ENCODE assay signal across 19 cellular contexts in genomic region chr4:141909541-141909940, GRCh38.
DNase-seq lines count a peak whose midpoint lies in the region; ATAC-seq, FAIRE-seq and TF ChIP-seq lines count a peak whose summit lies in the region.
"Had no signal": no experiment of that assay in that cellular context is flagged by ENCODE, and none has a peak within 500 bp of the region (broad histone marks: within the 10 kb centered on the region; RNA-seq: fewer than 3 reads in every experiment).

No MANE protein-coding gene starts in this region.

- no peak for TF ChIP-seq EP300 in SK-N-SH (IDR thresholded peaks at IDR 0.05; ENCODE audit: borderline replicate concordance in 1 of 2, low read depth in 1 of 2, low read length in 1 of 2)

- H4K20me1 ChIP-seq in SK-N-SH (ENCODE audit: insufficient read depth) = no peaks in the 10 kb centered on the region

- no peaks in the 10 kb centered on the region for H3K79me2 ChIP-seq in SK-N-SH (ENCODE audit: insufficient read depth)

- TF ChIP-seq CTCF in SK-N-SH (IDR thresholded peaks at IDR 0.05) = no peak

- CTCF ChIA-PET in SK-N-SH (lab: Yijun Ruan, JAX) = interaction anchor here (1.6 kb wide), 1 partner anchor 8 kb away, joined by 4 read pairs; no protein-coding TSS in a partner anchor

- H3K27me3 ChIP-seq in SK-N-SH (ENCODE audit: insufficient read depth) (no peaks in the 10 kb centered on the region), HAP-1 (ENCODE audit: low read depth) (no peaks in the 10 kb centered on the region)
- H3K27me3 ChIP-seq: BE2C had no signal

- H3F3A ChIP-seq in SK-N-SH (replicated peaks; ENCODE audit: insufficient read depth) = no peaks in the 10 kb centered on the region

- POLR2A ChIA-PET in SK-N-SH (lab: Yijun Ruan, JAX) = no interaction called here

- no peaks in the 10 kb centered on the region for H3K36me3 ChIP-seq in SK-N-SH (replicated peaks in 1 of 2; ENCODE audit: control insufficient read depth in 1 of 2, insufficient read depth in 2 of 2, low read length in 1 of 2)
- no peaks in the 10 kb centered on the region for H3K36me3 ChIP-seq in HAP-1 (replicated peaks)
- H3K36me3 ChIP-seq: BE2C had no signal

- in situ Hi-C loops in HAP-1 (cut with MboI; ENCODE audit: low sequenced_read_pairs) = no loop called here

- TF ChIP-seq RAD21 in SK-N-SH (IDR thresholded peaks at IDR 0.05; ENCODE audit: low read length) = no peak

- no peak overlapping the region for H2AFZ ChIP-seq in SK-N-SH (ENCODE audit: low read depth)
- H2AFZ ChIP-seq: GM23248 had no signal

- H3K9me3 ChIP-seq in SK-N-SH (no peaks in the 10 kb centered on the region), HAP-1 (no peaks in the 10 kb centered on the region)
- H3K9me3 ChIP-seq: A549, BE2C, Caco-2 had no signal

- H3K4me1 ChIP-seq in SK-N-SH (ENCODE audit: control insufficient read depth in 1 of 2, insufficient read depth in 2 of 2, low read depth in 1 of 2, low read length in 1 of 2) (peaks cover 4 to 10% of the 10 kb centered on the region in 2 experiments; a peak in 3 of 4 replicates), HAP-1 (no peaks in the 10 kb centered on the region)
- H3K4me1 ChIP-seq: A549, Caco-2 had no signal

- no peak overlapping the region for H3K27ac ChIP-seq in SK-N-SH (ENCODE audit: low read depth in 2 of 2, low read length in 1 of 2)
- H3K27ac ChIP-seq: 22Rv1, A549, C4-2B, GM23248 had no signal

- ATAC-seq in SK-N-SH treated with all-trans-retinoic acid at 6 μM for 48 hours (peak; percentile 69), GM19455 (IDR thresholded peaks at IDR 0.05; ENCODE audit: unreplicated experiment) (no peak), GM19452 (IDR thresholded peaks at IDR 0.05; ENCODE audit: unreplicated experiment) (no peak)
- ATAC-seq: A549, GM12878 had no signal

- no peak overlapping the region for H3K4me2 ChIP-seq in SK-N-SH
- H3K4me2 ChIP-seq: A549 had no signal

- no peak overlapping the region for H3K9ac ChIP-seq in SK-N-SH
- H3K9ac ChIP-seq: GM23248 had no signal

- H3K4me3 ChIP-seq in SK-N-SH (ENCODE audit: low read depth in 2 of 2, low read length in 1 of 2) (no peak overlapping the region), HAP-1 (no peak overlapping the region)
- H3K4me3 ChIP-seq: A549, GM12878, GM23248 had no signal

- DNase-seq in SK-N-SH (no peak), GM04504 (ENCODE audit: low read depth) (peak; percentile 21), NCI-H2196 (lab: John Stamatoyannopoulos, UW; ENCODE audit: unreplicated experiment) (no peak), HAP-1 (ENCODE audit: low spot score in 2 of 2) (no peak)
- DNase-seq: BE2C; Caco-2; CD4-positive, alpha-beta T cell; GF-D8; GM23248; HCEC 1CT had no signal

- peak; percentile 50 for FAIRE-seq in endometrium (lab: Jason Lieb, UNC)
- FAIRE-seq: A549, D721Med, GM12878 had no signal

- no peaks in the 10 kb centered on the region for H3K9me2 ChIP-seq in SK-N-SH

TF ChIP-seq in SK-N-SH treated with all-trans-retinoic acid at 6 μM for 48 hours, 23 proteins besides CTCF, POLR2A, EP300 and RAD21:
- TF ChIP-seq ZNF565 (CRISPR knock-in tag; conservative IDR thresholded peaks at IDR 0.05; ENCODE audit: low read depth) = no peak
TF ChIP-seq in SK-N-SH treated with all-trans-retinoic acid at 6 μM for 48 hours: peak in this region for 0.

TF ChIP-seq in SK-N-SH, 30 proteins besides CTCF, POLR2A, EP300 and RAD21:
- TF ChIP-seq NFIC (IDR thresholded peaks at IDR 0.05; ENCODE audit: borderline replicate concordance) (no peak), MXI1 (IDR thresholded peaks at IDR 0.05; ENCODE audit: low read depth, low read length) (no peak), NRF1 (IDR thresholded peaks at IDR 0.05; ENCODE audit: low read depth, low read length) (no peak), TEAD4 (IDR thresholded peaks at IDR 0.05; ENCODE audit: borderline replicate concordance, insufficient read depth) (no peak), SMC3 (IDR thresholded peaks at IDR 0.05; ENCODE audit: low read depth, low read length) (no peak), RCOR1 (IDR thresholded peaks at IDR 0.05; ENCODE audit: low read length) (no peak), TAF1 (IDR thresholded peaks at IDR 0.05; ENCODE audit: borderline replicate concordance, low read depth, low read length) (no peak), REST (IDR thresholded peaks at IDR 0.05; ENCODE audit: low read depth, low read length) (no peak), YY1 (IDR thresholded peaks at IDR 0.05; ENCODE audit: low read depth) (no peak), TCF12 (IDR thresholded peaks at IDR 0.05) (no peak), MAX (IDR thresholded peaks at IDR 0.05; ENCODE audit: low read depth) (no peak), FOXM1 (IDR thresholded peaks at IDR 0.05; ENCODE audit: low read depth) (no peak), POLR2AphosphoS5 (IDR thresholded peaks at IDR 0.05; ENCODE audit: low read depth, low read length) (no peak), MEF2A (IDR thresholded peaks at IDR 0.05; ENCODE audit: borderline replicate concordance, low read depth) (no peak), GABPA (IDR thresholded peaks at IDR 0.05; ENCODE audit: low read depth) (no peak)
TF ChIP-seq in SK-N-SH: peak in this region for 0.
